ENCODE assay signal across 9 cellular contexts in the genomic region with DNA sequence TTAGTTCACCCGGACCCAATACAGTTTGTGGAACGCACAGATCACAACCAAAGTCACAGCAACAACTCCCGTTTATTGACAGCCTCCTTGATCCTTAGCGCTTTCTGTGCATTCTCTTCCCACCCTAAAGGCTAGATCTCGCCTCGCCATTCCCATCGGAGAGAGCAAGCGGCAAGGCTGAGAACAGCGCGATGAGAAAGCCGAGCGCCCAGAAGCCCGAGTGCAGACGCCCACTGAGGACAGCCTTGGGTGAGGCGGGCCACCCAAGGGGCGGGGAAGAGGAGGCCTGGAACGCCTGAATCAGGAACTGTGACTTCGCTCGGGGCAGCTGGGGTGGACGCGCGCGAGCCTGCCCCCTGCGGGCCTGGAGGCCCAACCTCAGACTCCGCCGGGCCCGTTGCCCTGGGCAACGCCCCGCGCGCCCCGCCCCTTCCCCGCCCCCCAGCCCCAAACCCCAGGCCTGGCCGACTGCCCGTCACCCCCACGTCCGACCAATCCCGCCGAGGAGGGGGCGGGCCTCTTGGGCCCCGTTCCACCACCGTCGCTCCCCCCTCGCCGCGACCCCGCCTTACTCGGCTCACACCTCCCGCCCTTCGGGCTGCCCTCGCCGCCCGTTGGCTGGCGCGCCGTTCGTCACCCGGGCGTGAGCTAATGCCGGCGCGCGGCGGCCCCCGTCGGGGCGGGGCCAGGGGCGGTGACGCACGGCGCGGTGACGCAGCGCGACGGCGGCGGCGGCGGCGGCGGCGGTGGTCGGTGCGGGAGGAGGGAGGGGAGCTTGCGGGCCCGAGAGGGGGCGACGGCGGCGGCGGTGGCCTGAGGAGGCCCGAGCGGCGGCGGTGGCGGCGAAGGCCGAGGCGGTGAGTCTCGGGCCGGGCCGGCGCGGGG. TPM values are rescaled to one million over a fixed set of nuclear protein-coding genes. Genes with fewer than 3 reads are reported as not detected.
DNase-seq lines count a peak whose midpoint lies in the region; ATAC-seq, FAIRE-seq and TF ChIP-seq lines count a peak whose summit lies in the region.
"Had no signal": no experiment of that assay in that cellular context is flagged by ENCODE, and none has a peak within 500 bp of the region (broad histone marks: within the 10 kb centered on the region; RNA-seq: fewer than 3 reads in every experiment).

A gene with protein sequence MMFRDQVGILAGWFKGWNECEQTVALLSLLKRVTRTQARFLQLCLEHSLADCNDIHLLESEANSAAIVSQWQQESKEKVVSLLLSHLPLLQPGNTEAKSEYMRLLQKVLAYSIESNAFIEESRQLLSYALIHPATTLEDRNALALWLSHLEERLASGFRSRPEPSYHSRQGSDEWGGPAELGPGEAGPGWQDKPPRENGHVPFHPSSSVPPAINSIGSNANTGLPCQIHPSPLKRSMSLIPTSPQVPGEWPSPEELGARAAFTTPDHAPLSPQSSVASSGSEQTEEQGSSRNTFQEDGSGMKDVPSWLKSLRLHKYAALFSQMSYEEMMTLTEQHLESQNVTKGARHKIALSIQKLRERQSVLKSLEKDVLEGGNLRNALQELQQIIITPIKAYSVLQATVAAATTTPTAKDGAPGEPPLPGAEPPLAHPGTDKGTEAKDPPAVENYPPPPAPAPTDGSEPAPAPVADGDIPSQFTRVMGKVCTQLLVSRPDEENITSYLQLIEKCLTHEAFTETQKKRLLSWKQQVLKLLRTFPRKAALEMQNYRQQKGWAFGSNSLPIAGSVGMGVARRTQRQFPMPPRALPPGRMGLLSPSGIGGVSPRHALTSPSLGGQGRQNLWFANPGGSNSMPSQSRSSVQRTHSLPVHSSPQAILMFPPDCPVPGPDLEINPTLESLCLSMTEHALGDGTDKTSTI (plus strand): TSS at position 702 of the 885 bp plus-strand sequence. CDS start 14,473 bp downstream, outside the sequence.

- H3K27me3 ChIP-seq in bronchial epithelial cell (ENCODE audit: control insufficient read depth, insufficient read depth, low read length), result no peaks in the 10 kb centered on the region

- peak; percentile 99 for DNase-seq in AG08396 (ENCODE audit: low spot score)
- peak; percentile 100 for DNase-seq in NCI-H2227 (lab: John Stamatoyannopoulos, UW; ENCODE audit: unreplicated experiment)
- peak; percentile 86 for DNase-seq in bronchial epithelial cell (ENCODE audit: low read depth)
- DNase-seq in iPS-NIHi7 (ENCODE audit: extremely low spot score), result peak; percentile 99
- DNase-seq in smooth muscle cell of the brain vasculature (ENCODE audit: low read depth, low spot score), result peak; percentile 93

- peak; percentile 90 for ATAC-seq in GM18907 (IDR thresholded peaks at IDR 0.05; ENCODE audit: unreplicated experiment)
- ATAC-seq in HG03159 (IDR thresholded peaks at IDR 0.05; ENCODE audit: unreplicated experiment), result peak; percentile 83

- H3K36me3 ChIP-seq in bronchial epithelial cell (ENCODE audit: control insufficient read depth, insufficient read depth, low read length), result peaks cover 3% of the 10 kb centered on the region

- peak within 1 kb of the TSS; percentile 89 for H3K4me3 ChIP-seq in WI38 (ENCODE audit: low read depth, low read length)
- peak within 1 kb of the TSS; percentile 81 for H3K4me3 ChIP-seq in bronchial epithelial cell (ENCODE audit: low read depth, low read length)

- TF ChIP-seq CTCF in WI38 (IDR thresholded peaks at IDR 0.05; ENCODE audit: low read depth, low read length) (peak; percentile 54), bronchial epithelial cell (IDR thresholded peaks at IDR 0.05; ENCODE audit: insufficient read depth, low read length, severe bottlenecking) (peak; percentile 81)

- no peak for FAIRE-seq in bronchial epithelial cell (lab: Jason Lieb, UNC)
- FAIRE-seq: colon had no signal

RNA-seq across cellular contexts. Expression of the gene that starts here (rescaled TPM):
- 19.2 and 38.7 TPM in 2 replicates for total RNA-seq in bronchial epithelial cell

Comparison
In these comparisons a context has a peak if more than half of its experiments do, and no peak if none do; other contexts are left out.
1. Peak in every context shown above with its lines: DNase-seq, ATAC-seq and H3K4me3 ChIP-seq.